Comparison of ENCODE assay signal across 22 cellular contexts in genomic region chr20:58071500-58071804, GRCh38.
DNase-seq lines count a peak whose midpoint lies in the region; ATAC-seq, FAIRE-seq and TF ChIP-seq lines count a peak whose summit lies in the region.
"Had no signal": no experiment of that assay in that cellular context is flagged by ENCODE, and none has a peak within 500 bp of the region (broad histone marks: within the 10 kb centered on the region; RNA-seq: fewer than 3 reads in every experiment).

No MANE protein-coding gene starts in this region.

- peaks cover 35% of the 10 kb centered on the region for H3K27me3 Mint-ChIP-seq in stimulated activated naive CD8-positive, alpha-beta T cell treated with anti-CD3 and anti-CD28 coated beads, Interleukin-15, Interleukin-2, amounts not matched to agents 100 ng/mL and 50 ng/mL, for 24 hours
- H3K27me3 Mint-ChIP-seq in stimulated activated naive CD8-positive, alpha-beta T cell treated with anti-CD3 and anti-CD28 coated beads, Interleukin-15, amount 100 ng/mL, for 72 hours, result peaks cover 45% of the 10 kb centered on the region
- peaks cover 59% of the 10 kb centered on the region for H3K27me3 Mint-ChIP-seq in astrocyte (ENCODE audit: low read depth, unreplicated experiment)
- peaks cover 4% of the 10 kb centered on the region for H3K27me3 Mint-ChIP-seq in glutamatergic neuron (ENCODE audit: unreplicated experiment)
- H3K27me3 Mint-ChIP-seq in effector memory CD8-positive, alpha-beta T cell, result peaks cover 31 to 82% of the 10 kb centered on the region in 2 donors

- H3K27me3 ChIP-seq in astrocyte (ENCODE audit: insufficient read depth, low read length) (peaks cover 2% of the 10 kb centered on the region), vagina (no peaks in the 10 kb centered on the region)
- H3K27me3 ChIP-seq: BLaER1 treated with 17β-estradiol and CSF1 and Interleukin-3, amounts not matched to agents 10 nM and 100 nM had no signal

- TF ChIP-seq CTCF in astrocyte (IDR thresholded peaks at IDR 0.05; ENCODE audit: insufficient read depth, low read depth, low read length) (no peak), glutamatergic neuron (IDR thresholded peaks at IDR 0.05; ENCODE audit: partially characterized antibody, unreplicated experiment) (no peak), vagina (IDR thresholded peaks at IDR 0.05) (no peak)

- FAIRE-seq in astrocyte (lab: Jason Lieb, UNC), result no peak
- FAIRE-seq: GM19239 had no signal

- intact Hi-C loops in vagina (cut with DNase I), result no loop called here

- H4K20me1 ChIP-seq in astrocyte (ENCODE audit: insufficient read depth, low read length), result no peaks in the 10 kb centered on the region
- H4K20me1 ChIP-seq: BLaER1 treated with 17β-estradiol and CSF1 and Interleukin-3, amounts not matched to agents 10 nM and 100 nM had no signal

- no peak overlapping the region for H2AFZ ChIP-seq in astrocyte (ENCODE audit: low read depth, low read length)
- H2AFZ ChIP-seq: GM23248 had no signal

- H3K4me3 Mint-ChIP-seq in stimulated activated naive CD8-positive, alpha-beta T cell treated with anti-CD3 and anti-CD28 coated beads, Interleukin-15, Interleukin-2, amounts not matched to agents 100 ng/mL and 50 ng/mL, for 24 hours, result no peak overlapping the region
- no peak overlapping the region for H3K4me3 Mint-ChIP-seq in stimulated activated naive CD8-positive, alpha-beta T cell treated with anti-CD3 and anti-CD28 coated beads, Interleukin-15, amount 100 ng/mL, for 72 hours
- H3K4me3 Mint-ChIP-seq in astrocyte (ENCODE audit: unreplicated experiment) (no peak overlapping the region), glutamatergic neuron (ENCODE audit: unreplicated experiment) (no peak overlapping the region)
- H3K4me3 Mint-ChIP-seq in effector memory CD8-positive, alpha-beta T cell, result no peak overlapping the region
- H3K4me3 Mint-ChIP-seq: B cell; CD8-positive, alpha-beta memory T cell; HFFc6 had no signal

- ATAC-seq in stimulated activated naive CD8-positive, alpha-beta T cell treated with anti-CD3 and anti-CD28 coated beads, Interleukin-15, amount 100 ng/mL, for 72 hours, result no peak
- no peak for ATAC-seq in effector memory CD8-positive, alpha-beta T cell (replicated peaks)
- ATAC-seq: HCT116 had no signal

- DNase-seq in stimulated activated naive CD8-positive, alpha-beta T cell treated with anti-CD3 and anti-CD28 coated beads, Interleukin-15, amount 100 ng/mL, for 72 hours, result no peak
- DNase-seq in astrocyte (ENCODE audit: low read depth) (no peak), glutamatergic neuron (no peak), vagina (ENCODE audit: extremely low spot score in 2 of 2) (peak; percentile 62 to 79), COLO668 (lab: John Stamatoyannopoulos, UW; ENCODE audit: unreplicated experiment) (no peak), retina (no peak)
- DNase-seq in effector memory CD8-positive, alpha-beta T cell, result no peak
- DNase-seq: 8988T; CD8-positive, alpha-beta memory T cell; DMS79; GDM1; GM23248; H7; HFFc6; IMR-90; KBM-7 had no signal

- no peaks in the 10 kb centered on the region for H3K9me3 Mint-ChIP-seq in stimulated activated naive CD8-positive, alpha-beta T cell treated with anti-CD3 and anti-CD28 coated beads, Interleukin-15, Interleukin-2, amounts not matched to agents 100 ng/mL and 50 ng/mL, for 24 hours
- H3K9me3 Mint-ChIP-seq in stimulated activated naive CD8-positive, alpha-beta T cell treated with anti-CD3 and anti-CD28 coated beads, Interleukin-15, amount 100 ng/mL, for 72 hours, result no peaks in the 10 kb centered on the region
- H3K9me3 Mint-ChIP-seq in astrocyte (ENCODE audit: unreplicated experiment), result peaks cover 8% of the 10 kb centered on the region
- H3K9me3 Mint-ChIP-seq in glutamatergic neuron (ENCODE audit: unreplicated experiment), result peaks cover 3% of the 10 kb centered on the region
- no peaks in the 10 kb centered on the region for H3K9me3 Mint-ChIP-seq in effector memory CD8-positive, alpha-beta T cell
- H3K9me3 Mint-ChIP-seq: CD8-positive, alpha-beta memory T cell; HFFc6 had no signal

- H3K4me3 ChIP-seq in astrocyte (ENCODE audit: insufficient read depth, low read depth, low read length) (no peak overlapping the region), vagina (no peak overlapping the region)
- H3K4me3 ChIP-seq: BLaER1 treated with 17β-estradiol and CSF1 and Interleukin-3, amounts not matched to agents 10 nM and 100 nM; GM23248 had no signal

- no peaks in the 10 kb centered on the region for H3K36me3 Mint-ChIP-seq in stimulated activated naive CD8-positive, alpha-beta T cell treated with anti-CD3 and anti-CD28 coated beads, Interleukin-15, Interleukin-2, amounts not matched to agents 100 ng/mL and 50 ng/mL, for 24 hours (ENCODE audit: low read depth)
- H3K36me3 Mint-ChIP-seq in astrocyte (ENCODE audit: low read depth, unreplicated experiment), result no peaks in the 10 kb centered on the region
- peaks cover 7% of the 10 kb centered on the region for H3K36me3 Mint-ChIP-seq in glutamatergic neuron (ENCODE audit: unreplicated experiment)
- peaks cover 2% of the 10 kb centered on the region for H3K36me3 Mint-ChIP-seq in effector memory CD8-positive, alpha-beta T cell (ENCODE audit: insufficient read depth)
- H3K36me3 Mint-ChIP-seq: CD8-positive, alpha-beta memory T cell had no signal

- H3K9me3 ChIP-seq in astrocyte (ENCODE audit: insufficient read depth, low read depth, low read length) (no peaks in the 10 kb centered on the region), vagina (no peaks in the 10 kb centered on the region)
- H3K9me3 ChIP-seq: Caco-2 had no signal

- peaks cover 4% of the 10 kb centered on the region for H3K4me1 Mint-ChIP-seq in stimulated activated naive CD8-positive, alpha-beta T cell treated with anti-CD3 and anti-CD28 coated beads, Interleukin-15, Interleukin-2, amounts not matched to agents 100 ng/mL and 50 ng/mL, for 24 hours (ENCODE audit: low read depth)
- no peaks in the 10 kb centered on the region for H3K4me1 Mint-ChIP-seq in stimulated activated naive CD8-positive, alpha-beta T cell treated with anti-CD3 and anti-CD28 coated beads, Interleukin-15, amount 100 ng/mL, for 72 hours
- H3K4me1 Mint-ChIP-seq in astrocyte (ENCODE audit: low read depth, unreplicated experiment), result peaks cover 12% of the 10 kb centered on the region
- H3K4me1 Mint-ChIP-seq in glutamatergic neuron (ENCODE audit: low read depth, unreplicated experiment), result peaks cover 11% of the 10 kb centered on the region
- peaks cover 0 to 5% of the 10 kb centered on the region in 2 donors for H3K4me1 Mint-ChIP-seq in effector memory CD8-positive, alpha-beta T cell (ENCODE audit: low read depth in 2 of 2)

- H3K27ac ChIP-seq in astrocyte (ENCODE audit: low read depth, low read length), result no peak overlapping the region
- no peak overlapping the region for H3K27ac ChIP-seq in vagina
- H3K27ac ChIP-seq: BLaER1 treated with 17β-estradiol and CSF1 and Interleukin-3, amounts not matched to agents 10 nM and 100 nM; GM23248 had no signal

- TF ChIP-seq POLR2A in vagina (IDR thresholded peaks at IDR 0.05), result no peak

- H3K4me1 ChIP-seq in astrocyte (ENCODE audit: insufficient read depth, low read length), result peaks cover 22% of the 10 kb centered on the region
- peaks cover 7% of the 10 kb centered on the region for H3K4me1 ChIP-seq in vagina
- H3K4me1 ChIP-seq: Caco-2 had no signal

- H3K36me3 ChIP-seq in astrocyte (ENCODE audit: insufficient read depth, low read length) (no peaks in the 10 kb centered on the region), vagina (no peaks in the 10 kb centered on the region)
- H3K36me3 ChIP-seq: BLaER1 treated with 17β-estradiol and CSF1 and Interleukin-3, amounts not matched to agents 10 nM and 100 nM had no signal

- peak overlapping the region; percentile 52 for H3K27ac Mint-ChIP-seq in stimulated activated naive CD8-positive, alpha-beta T cell treated with anti-CD3 and anti-CD28 coated beads, Interleukin-15, Interleukin-2, amounts not matched to agents 100 ng/mL and 50 ng/mL, for 24 hours
- no peak overlapping the region for H3K27ac Mint-ChIP-seq in stimulated activated naive CD8-positive, alpha-beta T cell treated with anti-CD3 and anti-CD28 coated beads, Interleukin-15, amount 100 ng/mL, for 72 hours
- H3K27ac Mint-ChIP-seq in astrocyte (ENCODE audit: unreplicated experiment) (peak overlapping the region; percentile 36), glutamatergic neuron (ENCODE audit: unreplicated experiment) (peak overlapping the region; percentile 26)
- H3K27ac Mint-ChIP-seq in effector memory CD8-positive, alpha-beta T cell, result no peak overlapping the region
- H3K27ac Mint-ChIP-seq: B cell; CD8-positive, alpha-beta memory T cell; HFFc6 had no signal

- H3K9ac ChIP-seq in astrocyte (ENCODE audit: low read length), result no peak overlapping the region
- H3K9ac ChIP-seq: BLaER1 treated with 17β-estradiol and CSF1 and Interleukin-3, amounts not matched to agents 10 nM and 100 nM; GM23248 had no signal

- no peak overlapping the region for H3K4me2 ChIP-seq in astrocyte (ENCODE audit: low read length)
- H3K4me2 ChIP-seq: BLaER1 treated with 17β-estradiol and CSF1 and Interleukin-3, amounts not matched to agents 10 nM and 100 nM had no signal

- no peaks in the 10 kb centered on the region for H3K79me2 ChIP-seq in astrocyte (ENCODE audit: insufficient read depth, low read length)

Comparison
In these comparisons a context has a peak if more than half of its experiments do, and no peak if none do; other contexts are left out.
1. H3K27ac Mint-ChIP-seq: peak in stimulated activated naive CD8-positive, alpha-beta T cell treated with anti-CD3 and anti-CD28 coated beads, Interleukin-15, Interleukin-2, amounts not matched to agents 100 ng/mL and 50 ng/mL, for 24 hours (single experiment), astrocyte (single experiment) and glutamatergic neuron (single experiment); none in stimulated activated naive CD8-positive, alpha-beta T cell treated with anti-CD3 and anti-CD28 coated beads, Interleukin-15, amount 100 ng/mL, for 72 hours (0 of 2) and effector memory CD8-positive, alpha-beta T cell (0 of 2).
2. DNase-seq: peak in vagina (2 of 2); none in stimulated activated naive CD8-positive, alpha-beta T cell treated with anti-CD3 and anti-CD28 coated beads, Interleukin-15, amount 100 ng/mL, for 72 hours (0 of 2), astrocyte (single experiment), glutamatergic neuron (single experiment), COLO668 (single experiment), effector memory CD8-positive, alpha-beta T cell (0 of 3) and retina (single experiment).